ENCODE assay signal across 15 cellular contexts in genomic region chr6:125829433-125829832, GRCh38. TPM values are rescaled to one million over a fixed set of nuclear protein-coding genes. Genes with fewer than 3 reads are reported as not detected.
DNase-seq lines count a peak whose midpoint lies in the region; ATAC-seq, FAIRE-seq and TF ChIP-seq lines count a peak whose summit lies in the region.
"Had no signal": no experiment of that assay in that cellular context is flagged by ENCODE, and none has a peak within 500 bp of the region (broad histone marks: within the 10 kb centered on the region; RNA-seq: fewer than 3 reads in every experiment).

No MANE protein-coding gene starts in this region.

- H3K27me3 ChIP-seq in CD8-positive, alpha-beta T cell (ENCODE audit: insufficient read depth, low read length): no peaks in the 10 kb centered on the region
- H3K27me3 ChIP-seq in GM12878 (replicated peaks in 1 of 2; ENCODE audit: control insufficient read depth in 2 of 2, insufficient read depth in 2 of 2, low read length in 1 of 2) (no peaks in the 10 kb centered on the region), psoas muscle (ENCODE audit: insufficient read depth in 3 of 3, low read length in 2 of 3) (no peaks in the 10 kb centered on the region)

- WGBS in GM12878 (ENCODE audit: insufficient coverage, insufficient replicate concordance, low lambda C conversion rate, missing lambda C conversion rate): 70% methylated on average over 4 of the region's 4 CpGs
- WGBS in psoas muscle, 3 donors: 75 to 81% (median 77%) methylated on average over 4 of the region's 4 CpGs

- H3K27ac ChIP-seq in CD8-positive, alpha-beta T cell (ENCODE audit: low read depth, low read length): no peak overlapping the region
- H3K27ac ChIP-seq in KOPT-K1 (ENCODE audit: low read depth, low read length, poor library complexity, severe bottlenecking): peak overlapping the region; percentile 55
- H3K27ac ChIP-seq in GM12878 (ENCODE audit: control insufficient read depth, insufficient read depth): no peak overlapping the region
- H3K27ac ChIP-seq in psoas muscle: no peak overlapping the region
- H3K27ac ChIP-seq: thoracic aorta had no signal

- no peak for TF ChIP-seq POLR2A in GM12878 (IDR thresholded peaks at IDR 0.05; ENCODE audit: low read depth, low read length)

- peak; percentile 81 for ATAC-seq in CD8-positive, alpha-beta T cell
- ATAC-seq in GM18861 (IDR thresholded peaks at IDR 0.05; ENCODE audit: unreplicated experiment): peak; percentile 25
- ATAC-seq in GM12878: peak; percentile 17; the same call in 2 of the 3 replicates
- ATAC-seq in psoas muscle: no peak
- no peak for ATAC-seq in GM21786 (IDR thresholded peaks at IDR 0.05; ENCODE audit: unreplicated experiment)
- ATAC-seq in HG03108 (IDR thresholded peaks at IDR 0.05; ENCODE audit: unreplicated experiment): no peak

- intact Hi-C loops in CD8-positive, alpha-beta T cell (cut with DNase I, micrococcal nuclease): no loop called here
- intact Hi-C loops in GM12878 (cut with micrococcal nuclease; ENCODE audit: unreplicated experiment): no loop called here
- intact Hi-C loops in psoas muscle (cut with DNase I): no loop called here

- FAIRE-seq in GM12878 (lab: Jason Lieb, UNC): no peak

- H3K9ac ChIP-seq in GM12878 (ENCODE audit: control insufficient read depth, insufficient read depth, low read length): no peak overlapping the region

- no peaks in the 10 kb centered on the region for H4K20me1 ChIP-seq in GM12878 (ENCODE audit: control insufficient read depth, insufficient read depth)

- H3K9me3 Mint-ChIP-seq in CD8-positive, alpha-beta T cell: peaks cover 3% of the 10 kb centered on the region
- no peaks in the 10 kb centered on the region for H3K9me3 Mint-ChIP-seq in osteocyte (ENCODE audit: unreplicated experiment)
- H3K9me3 Mint-ChIP-seq: brain had no signal

- no peak overlapping the region for H3K4me3 ChIP-seq in CD8-positive, alpha-beta T cell (ENCODE audit: low read depth, low read length)
- H3K4me3 ChIP-seq in GM12878 (no peak overlapping the region), psoas muscle (no peak overlapping the region)
- H3K4me3 ChIP-seq: left ventricle myocardium inferior, thoracic aorta had no signal

- no peak for TF ChIP-seq CTCF in CD8-positive, alpha-beta T cell (IDR thresholded peaks at IDR 0.05)
- TF ChIP-seq CTCF in GM12878 (IDR thresholded peaks at IDR 0.05 in 2 of 3, conservative IDR thresholded peaks at IDR 0.05 in 1 of 3; ENCODE audit: control insufficient read depth in 2 of 3, extremely low read depth in 1 of 3, insufficient read depth in 1 of 3, low read depth in 3 of 3, low read length in 3 of 3) (no peak), psoas muscle (IDR thresholded peaks at IDR 0.05) (no peak), osteocyte (IDR thresholded peaks at IDR 0.05) (no peak)

- RAD21 ChIA-PET in GM12878 (lab: Charles Lee; ENCODE audit: unreplicated experiment): interaction anchor here (8.2 kb wide), 1 partner anchor 35 kb away, joined by 135 read pairs; the partner anchor contains the start of gene NCOA7

- peak in 2 of 7 experiments; percentile 23 to 26 for DNase-seq in CD8-positive, alpha-beta T cell
- DNase-seq in GM12878 (ENCODE audit: low read depth, low spot score) (no peak), psoas muscle (no peak), osteocyte (ENCODE audit: extremely low spot score, unreplicated experiment) (no peak)
- DNase-seq: activated effector memory CD4-positive, alpha-beta T cell treated with anti-CD3 and anti-CD28 coated beads, Interleukin-2, amount 50 U/mL, for 16 hours; DMS79 treated with DMSO at 0.1 percent for 48 hours; left ventricle myocardium inferior; NCI-H526 had no signal

- POLR2A ChIA-PET in CD8-positive, alpha-beta T cell (lab: Charles Lee): interaction anchor here (1.5 to 7.6 kb wide), 2 partner anchors 9 to 39 kb away, joined by 3 to 46 read pairs; partner anchors contain the start of gene NCOA7
- POLR2A ChIA-PET in GM12878 (lab: Charles Lee): interaction anchor here (1.5 kb wide), 1 partner anchor 28 kb away, joined by 3 read pairs; no protein-coding TSS in a partner anchor

- no peaks in the 10 kb centered on the region for H3K36me3 ChIP-seq in CD8-positive, alpha-beta T cell (ENCODE audit: insufficient read depth, low read length)
- H3K36me3 ChIP-seq in KOPT-K1 (ENCODE audit: insufficient read depth, low read length) (no peaks in the 10 kb centered on the region), GM12878 (ENCODE audit: control insufficient read depth in 2 of 2, insufficient read depth in 2 of 2, low read length in 1 of 2) (no peaks in the 10 kb centered on the region), psoas muscle (ENCODE audit: insufficient read depth in 1 of 2, low read depth in 1 of 2) (no peaks in the 10 kb centered on the region)
- H3K36me3 ChIP-seq: left ventricle myocardium inferior, thoracic aorta had no signal

- H3K4me1 Mint-ChIP-seq in CD8-positive, alpha-beta T cell (ENCODE audit: low read depth): peaks cover 64% of the 10 kb centered on the region
- peaks cover 10% of the 10 kb centered on the region for H3K4me1 Mint-ChIP-seq in osteocyte (ENCODE audit: unreplicated experiment)

- H3K4me2 ChIP-seq in GM12878 (ENCODE audit: control insufficient read depth, insufficient read depth): no peak overlapping the region

- TF ChIP-seq EP300 in GM12878 (IDR thresholded peaks at IDR 0.05; ENCODE audit: borderline replicate concordance in 1 of 2, control insufficient read depth in 1 of 2, low read depth in 2 of 2, low read length in 2 of 2): no peak

- H3K4me1 ChIP-seq in CD8-positive, alpha-beta T cell (ENCODE audit: insufficient read depth, low read length): peaks cover 17% of the 10 kb centered on the region
- H3K4me1 ChIP-seq in GM12878 (ENCODE audit: control insufficient read depth, insufficient read depth, low read length) (peaks cover 18% of the 10 kb centered on the region), psoas muscle (no peaks in the 10 kb centered on the region)

- no peak overlapping the region for H2AFZ ChIP-seq in GM12878 (ENCODE audit: control insufficient read depth, low read depth, low read length)

- no peaks in the 10 kb centered on the region for H3K27me3 Mint-ChIP-seq in CD8-positive, alpha-beta T cell (ENCODE audit: low read depth)
- H3K27me3 Mint-ChIP-seq in osteocyte (ENCODE audit: unreplicated experiment): no peaks in the 10 kb centered on the region
- H3K27me3 Mint-ChIP-seq: B cell, brain had no signal

- CTCF ChIA-PET in CD8-positive, alpha-beta T cell (lab: Charles Lee): interaction anchor here (1.1 to 5.7 kb wide), 3 partner anchors 34 to 127 kb away, joined by 3 to 29 read pairs (median 3); partner anchors contain the start of genes HINT3 and NCOA7
- CTCF ChIA-PET in GM12878 (lab: Yijun Ruan, JAX): interaction anchor here (0.8 to 2.4 kb wide), 6 partner anchors 10 to 127 kb away, joined by 3 to 7 read pairs (median 4); partner anchors contain the start of gene HINT3

- peaks cover 5% of the 10 kb centered on the region for H3K36me3 Mint-ChIP-seq in CD8-positive, alpha-beta T cell
- peaks cover 22% of the 10 kb centered on the region for H3K36me3 Mint-ChIP-seq in osteocyte (ENCODE audit: unreplicated experiment)

- no peaks in the 10 kb centered on the region for H3K9me3 ChIP-seq in CD8-positive, alpha-beta T cell (ENCODE audit: low read length)
- no peaks in the 10 kb centered on the region for H3K9me3 ChIP-seq in KOPT-K1 (ENCODE audit: insufficient read depth, low read length, poor library complexity, severe bottlenecking)
- H3K9me3 ChIP-seq in GM12878 (replicated peaks; ENCODE audit: control insufficient read depth, insufficient read depth, low read length): no peaks in the 10 kb centered on the region
- H3K9me3 ChIP-seq in psoas muscle: no peaks in the 10 kb centered on the region
- H3K9me3 ChIP-seq: left ventricle myocardium inferior, thoracic aorta had no signal

- SMC1A ChIA-PET in GM12878 (lab: Charles Lee; ENCODE audit: uncharacterized antibody, unreplicated experiment): interaction anchor here (0.7 to 13.4 kb wide), 4 partner anchors 9 to 36 kb away, joined by 3 to 161 read pairs (median 20); partner anchors contain the start of gene NCOA7

- no peak for TF ChIP-seq RAD21 in GM12878 (IDR thresholded peaks at IDR 0.05; ENCODE audit: insufficient read depth, low read depth, low read length)

- no peak overlapping the region for H3K4me3 Mint-ChIP-seq in CD8-positive, alpha-beta T cell
- no peak overlapping the region for H3K4me3 Mint-ChIP-seq in osteocyte (ENCODE audit: unreplicated experiment)
- H3K4me3 Mint-ChIP-seq: B cell, brain had no signal

- peak overlapping the region; percentile 81 for H3K27ac Mint-ChIP-seq in CD8-positive, alpha-beta T cell
- H3K27ac Mint-ChIP-seq in osteocyte (ENCODE audit: unreplicated experiment): no peak overlapping the region
- H3K27ac Mint-ChIP-seq: B cell, brain had no signal

- peaks cover 21% of the 10 kb centered on the region for H3K79me2 ChIP-seq in GM12878 (ENCODE audit: control insufficient read depth, insufficient read depth, low read length)

- in situ Hi-C loops in GM12878 (cut with MboI): no loop called here

- no TSS peak for BruUV-seq in GM12878 (replicated peaks; lab: Mats Ljungman, UMichigan)

TF ChIP-seq in GM12878, 131 proteins besides CTCF, POLR2A, EP300 and RAD21 (continues in another document):
- TF ChIP-seq CHD4 (IDR thresholded peaks at IDR 0.05) (no peak), MTA3 (IDR thresholded peaks at IDR 0.05; ENCODE audit: borderline replicate concordance, low read length) (no peak)

RNA-seq across cellular contexts. Expression of gene NCOA7, which starts 38.7 kb away (rescaled TPM):
- total RNA-seq in CD8-positive, alpha-beta T cell: 10 to 100 TPM; 27.2 to 28.6 TPM
- total RNA-seq in GM12878 (2013; cell fraction: nucleolus; rRNA removed): 24.6 and 31.1 TPM in 2 replicates
- total RNA-seq in GM12878 (2014; rRNA removed) (24.5 and 29.8 TPM in 2 replicates), GM12878 (2014; rRNA removed; fragmentation: Illumina TruSeq; extraction: Trizol) (43.8 and 44.9 TPM in 2 replicates), GM12878 (2021) (46.1 and 50.3 TPM in 2 replicates), psoas muscle (10 to 100 TPM in 3 of 4 donors, 1 to 10 TPM in 1; 8.2 to 22.5 (median 13.2) TPM), osteocyte (63.5 and 65.7 TPM in 2 replicates)
- 17.0 TPM for polyA plus RNA-seq in GM12878 (2011; ENCODE audit: low read depth)
- polyA plus RNA-seq in GM12878 (2011; rRNA removed) (50.0 and 55.5 TPM in 2 replicates), GM12878 (2014; fragmentation: Illumina TruSeq; extraction: Trizol) (49.7 and 55.3 TPM in 2 replicates), GM12878 (2014; fragmentation: Nextera tagmentation; extraction: Ambion mirVana) (10 to 100 TPM; 18.9 to 28.8 TPM), GM12878 (2014; rRNA removed) (20.1 and 21.4 TPM in 2 replicates), GM12878 (2016; fragmentation: Nextera tagmentation; extraction: Ambion mirVana) (10 to 100 TPM; 32.9 to 35.4 TPM), psoas muscle (1 to 10 TPM; 3.1 to 7.4 (median 5.6) TPM)
- polyA plus RNA-seq in GM12878 (2011; cell fraction: cytosol; rRNA removed): 24.8 and 27.7 TPM in 2 replicates
- 21.3 and 27.9 TPM in 2 replicates for polyA plus RNA-seq in GM12878 (2011; cell fraction: nucleus; rRNA removed)
- 19.6 and 24.0 TPM in 2 replicates for polyA plus RNA-seq in GM12878 (2012)
- polyA minus RNA-seq in GM12878 (2011; rRNA and poly(A)+ RNA removed): 80.7 and 105 TPM in 2 replicates
- polyA minus RNA-seq in GM12878 (2011; cell fraction: cytosol; rRNA and poly(A)+ RNA removed): 25.5 and 28.4 TPM in 2 replicates
- 19.9 and 34.3 TPM in 2 replicates for polyA minus RNA-seq in GM12878 (2011; cell fraction: nucleus; rRNA and poly(A)+ RNA removed)

Comparison
In these comparisons a context has a peak if more than half of its experiments do, and no peak if none do; other contexts are left out.
1. ATAC-seq: peak in CD8-positive, alpha-beta T cell (single experiment), GM18861 (single experiment) and GM12878 (single experiment); none in psoas muscle (0 of 4), GM21786 (single experiment) and HG03108 (single experiment).